Comparison of ENCODE assay signal across 8 cellular contexts in the genomic region with DNA sequence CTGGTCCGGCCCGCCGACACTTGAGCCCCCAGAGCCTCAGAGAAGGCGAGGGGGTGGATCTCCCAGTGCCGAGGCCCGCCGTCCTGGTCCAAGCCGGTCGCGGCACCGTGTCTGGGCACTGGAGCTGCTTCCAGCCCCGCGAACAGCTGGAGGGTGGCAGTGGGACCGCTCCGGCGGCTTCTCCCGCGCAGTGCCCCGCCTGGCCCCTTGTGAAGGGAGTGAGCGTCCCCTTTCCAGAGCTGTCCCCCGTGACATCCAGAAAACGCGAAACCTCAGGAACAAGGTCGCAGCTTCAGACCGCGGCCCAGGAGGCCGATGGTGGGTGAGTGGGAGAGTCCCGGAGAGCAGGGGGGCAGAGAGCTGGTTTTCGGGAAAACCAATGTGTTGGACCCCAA. TPM values are rescaled to one million over a fixed set of nuclear protein-coding genes. Genes with fewer than 3 reads are reported as not detected.
DNase-seq lines count a peak whose midpoint lies in the region; ATAC-seq, FAIRE-seq and TF ChIP-seq lines count a peak whose summit lies in the region.

No MANE protein-coding gene starts in this region.

- CTCF ChIA-PET in A549 (lab: Yijun Ruan, JAX) (interaction anchor here (0.7 to 13.4 kb wide), 9 partner anchors 25 to 788 kb away, joined by 3 to 211 read pairs (median 5); a partner anchor contains a TSS), WTC11 (lab: Charles Lee) (interaction anchor here (1.0 to 7.4 kb wide), 12 partner anchors 9 to 260 kb away, joined by 3 to 165 read pairs (median 16); a partner anchor contains a TSS)

- DNase-seq in A549 (ENCODE audit: low read depth in 1 of 2, low spot score in 1 of 2) (no peak), WTC11 (ENCODE audit: low spot score) (peak; percentile 49), left lobe of liver (ENCODE audit: low spot score) (no peak), upper lobe of left lung (peak; percentile 14 to 85), OCI-M2 (lab: John Stamatoyannopoulos, UW; ENCODE audit: unreplicated experiment) (no peak), HT-29 (ENCODE audit: low spot score) (no peak)

- TF ChIP-seq POLR2A in A549 (IDR thresholded peaks at IDR 0.05; ENCODE audit: low read length) = no peak
- TF ChIP-seq POLR2A in upper lobe of left lung (IDR thresholded peaks at IDR 0.05) = no peak

- H3K27ac ChIP-seq in A549 (peak overlapping the region in 1 of 2 experiments; percentile 10; a peak in 1 of 6 replicates), upper lobe of left lung (no peak overlapping the region)

- TF ChIP-seq CTCF in A549 (IDR thresholded peaks at IDR 0.05) = no peak
- no peak for TF ChIP-seq CTCF in WTC11 (IDR thresholded peaks at IDR 0.05)
- TF ChIP-seq CTCF in upper lobe of left lung (IDR thresholded peaks at IDR 0.05) = no peak

- H3K4me1 Mint-ChIP-seq in WTC11 = peaks cover 45% of the 10 kb centered on the region

- ATAC-seq in A549 = peak in 1 of 2 experiments; percentile 1; a peak in 2 of 6 replicates
- ATAC-seq in GM19438 (IDR thresholded peaks at IDR 0.05; ENCODE audit: low read depth, unreplicated experiment) = peak; percentile 2
- ATAC-seq in WTC11 = peak; percentile 0; the same call in 1 of the 2 replicates
- peak; percentile 10 for ATAC-seq in left lobe of liver
- ATAC-seq in upper lobe of left lung (ENCODE audit: low FRiP score in 2 of 2) = peak in 1 of 2 donors; percentile 22
- ATAC-seq in GM19452 (IDR thresholded peaks at IDR 0.05; ENCODE audit: unreplicated experiment) = no peak

- H3K4me3 Mint-ChIP-seq in WTC11 = peak overlapping the region; percentile 84

- H3K27ac Mint-ChIP-seq in WTC11 = no peak overlapping the region

- no peak for FAIRE-seq in A549 (lab: Jason Lieb, UNC)

- H3K36me3 ChIP-seq in upper lobe of left lung = no peaks in the 10 kb centered on the region

- H3K9me3 ChIP-seq in A549 = no peaks in the 10 kb centered on the region
- no peaks in the 10 kb centered on the region for H3K9me3 ChIP-seq in upper lobe of left lung

- no peak for TF ChIP-seq EP300 in A549 (IDR thresholded peaks at IDR 0.05)
- TF ChIP-seq EP300 in upper lobe of left lung (IDR thresholded peaks at IDR 0.05) = no peak

- POLR2A ChIA-PET in A549 (lab: Yijun Ruan, JAX) = no interaction called here
- POLR2A ChIA-PET in WTC11 (lab: Charles Lee) = interaction anchor here (0.8 to 3.0 kb wide), 6 partner anchors 10 to 260 kb away, joined by 3 to 30 read pairs (median 4); no protein-coding TSS in a partner anchor

- peak overlapping the region; percentile 48 for H3K4me3 ChIP-seq in A549
- peak overlapping the region in 3 of 4 donors; percentile 31 to 46 (median 42) for H3K4me3 ChIP-seq in upper lobe of left lung

- peak overlapping the region; percentile 99 for H3K4me2 ChIP-seq in A549

- H3K9me3 Mint-ChIP-seq in WTC11 = no peaks in the 10 kb centered on the region

- no peaks in the 10 kb centered on the region for H3K36me3 Mint-ChIP-seq in WTC11

- peaks cover 0 to 90% (median 55%) of the 10 kb centered on the region in 4 donors for H3K27me3 ChIP-seq in upper lobe of left lung

- H3K4me1 ChIP-seq in A549 (peaks cover 37% of the 10 kb centered on the region), upper lobe of left lung (peaks cover 50 to 59% (median 54%) of the 10 kb centered on the region in 4 donors)

- H3K27me3 Mint-ChIP-seq in WTC11 (ENCODE audit: low read depth) = peaks cover 55% of the 10 kb centered on the region

- TF ChIP-seq RAD21 in A549 (conservative IDR thresholded peaks at IDR 0.05 in 1 of 2, IDR thresholded peaks at IDR 0.05 in 1 of 2) = no peak

- 36% methylated on average over 28 of the region's 29 CpGs for WGBS in A549 (ENCODE audit: missing lambda C conversion rate)
- WGBS in upper lobe of left lung, 2 donors = 0 to 2% methylated on average over 1 to 29 of the region's 29 CpGs

TF ChIP-seq in A549, 52 proteins besides CTCF, POLR2A, EP300 and RAD21 (continues in another document):
- TF ChIP-seq ZFP36 (IDR thresholded peaks at IDR 0.05; ENCODE audit: borderline replicate concordance, partially characterized antibody) = no peak
- no peak for TF ChIP-seq BHLHE40 (IDR thresholded peaks at IDR 0.05; ENCODE audit: low read depth, low read length)
- TF ChIP-seq PHF8 (IDR thresholded peaks at IDR 0.05; ENCODE audit: borderline replicate concordance, low read depth) = no peak
- no peak for TF ChIP-seq FOXS1 (CRISPR knock-in tag; IDR thresholded peaks at IDR 0.05)
- no peak for TF ChIP-seq MAFK (IDR thresholded peaks at IDR 0.05; ENCODE audit: partially characterized antibody)
- no peak for TF ChIP-seq CHD4 (IDR thresholded peaks at IDR 0.05; ENCODE audit: borderline replicate concordance)
- TF ChIP-seq FOSB (CRISPR knock-in tag; IDR thresholded peaks at IDR 0.05) = no peak
- TF ChIP-seq HDAC2 (IDR thresholded peaks at IDR 0.05) = no peak
- peak; percentile 62; the same call in 1 of the 2 replicates for TF ChIP-seq CBX8 (IDR thresholded peaks at IDR 0.05)
- TF ChIP-seq, protein P1, sequence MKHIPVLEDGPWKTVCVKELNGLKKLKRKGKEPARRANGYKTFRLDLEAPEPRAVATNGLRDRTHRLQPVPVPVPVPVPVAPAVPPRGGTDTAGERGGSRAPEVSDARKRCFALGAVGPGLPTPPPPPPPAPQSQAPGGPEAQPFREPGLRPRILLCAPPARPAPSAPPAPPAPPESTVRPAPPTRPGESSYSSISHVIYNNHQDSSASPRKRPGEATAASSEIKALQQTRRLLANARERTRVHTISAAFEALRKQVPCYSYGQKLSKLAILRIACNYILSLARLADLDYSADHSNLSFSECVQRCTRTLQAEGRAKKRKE (CRISPR knock-in tag; IDR thresholded peaks at IDR 0.05; ENCODE audit: low read depth) = no peak

TF ChIP-seq in WTC11, 78 proteins besides CTCF, POLR2A, EP300 and RAD21:
- TF ChIP-seq CREM (CRISPR knock-in tag; IDR thresholded peaks at IDR 0.05) = no peak
- TF ChIP-seq JAZF1 (CRISPR knock-in tag; IDR thresholded peaks at IDR 0.05) = no peak
- TF ChIP-seq MYBL2 (CRISPR knock-in tag; IDR thresholded peaks at IDR 0.05) = no peak
- TF ChIP-seq ZNF263 (CRISPR knock-in tag; IDR thresholded peaks at IDR 0.05; ENCODE audit: low read depth) = no peak
- TF ChIP-seq NR3C1 (CRISPR knock-in tag; conservative IDR thresholded peaks at IDR 0.05; ENCODE audit: low read depth) = no peak
- TF ChIP-seq, protein P2, sequence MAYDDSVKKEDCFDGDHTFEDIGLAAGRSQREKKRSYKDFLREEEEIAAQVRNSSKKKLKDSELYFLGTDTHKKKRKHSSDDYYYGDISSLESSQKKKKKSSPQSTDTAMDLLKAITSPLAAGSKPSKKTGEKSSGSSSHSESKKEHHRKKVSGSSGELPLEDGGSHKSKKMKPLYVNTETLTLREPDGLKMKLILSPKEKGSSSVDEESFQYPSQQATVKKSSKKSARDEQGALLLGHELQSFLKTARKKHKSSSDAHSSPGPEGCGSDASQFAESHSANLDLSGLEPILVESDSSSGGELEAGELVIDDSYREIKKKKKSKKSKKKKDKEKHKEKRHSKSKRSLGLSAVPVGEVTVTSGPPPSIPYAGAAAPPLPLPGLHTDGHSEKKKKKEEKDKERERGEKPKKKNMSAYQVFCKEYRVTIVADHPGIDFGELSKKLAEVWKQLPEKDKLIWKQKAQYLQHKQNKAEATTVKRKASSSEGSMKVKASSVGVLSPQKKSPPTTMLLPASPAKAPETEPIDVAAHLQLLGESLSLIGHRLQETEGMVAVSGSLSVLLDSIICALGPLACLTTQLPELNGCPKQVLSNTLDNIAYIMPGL (CRISPR knock-in tag; IDR thresholded peaks at IDR 0.05) = 0 out of 2 replicates have a peak, but pooled peaks have one; percentile 20
- TF ChIP-seq, protein P3, sequence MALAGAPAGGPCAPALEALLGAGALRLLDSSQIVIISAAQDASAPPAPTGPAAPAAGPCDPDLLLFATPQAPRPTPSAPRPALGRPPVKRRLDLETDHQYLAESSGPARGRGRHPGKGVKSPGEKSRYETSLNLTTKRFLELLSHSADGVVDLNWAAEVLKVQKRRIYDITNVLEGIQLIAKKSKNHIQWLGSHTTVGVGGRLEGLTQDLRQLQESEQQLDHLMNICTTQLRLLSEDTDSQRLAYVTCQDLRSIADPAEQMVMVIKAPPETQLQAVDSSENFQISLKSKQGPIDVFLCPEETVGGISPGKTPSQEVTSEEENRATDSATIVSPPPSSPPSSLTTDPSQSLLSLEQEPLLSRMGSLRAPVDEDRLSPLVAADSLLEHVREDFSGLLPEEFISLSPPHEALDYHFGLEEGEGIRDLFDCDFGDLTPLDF (CRISPR knock-in tag; IDR thresholded peaks at IDR 0.05) = no peak
- no peak for TF ChIP-seq RELA (CRISPR knock-in tag; IDR thresholded peaks at IDR 0.05; ENCODE audit: borderline replicate concordance)

RNA-seq across cellular contexts. Expression of a gene that starts 0.6 kb away (rescaled TPM):
- polyA plus RNA-seq in A549 (2011; rRNA removed) (not detected in 2 replicates), A549 (2017; fragmentation: RNase III; extraction: RNeasy Plus Mini Kit Qiagen cat#74134 plus additional on column Dnase treatment) (0.05 TPM in 1 of 3 replicates, not detected in the others)
- 0.04 and 0.08 TPM in 2 replicates for polyA plus RNA-seq in A549 (2012; cell fraction: cytosol; rRNA removed)
- polyA plus RNA-seq in A549 (2012; cell fraction: nucleus; rRNA removed) = 0.04 TPM in 2 replicates
- polyA minus RNA-seq in A549 (2011; rRNA and poly(A)+ RNA removed) = not detected in 2 replicates
- total RNA-seq in WTC11 (2021) (3.6 to 4.4 TPM (median 3.8 TPM) in 3 replicates), left lobe of liver (0.20 TPM), upper lobe of left lung (not detected)
- 0.23 and 1.0 TPM in 2 replicates for total RNA-seq in HT-29 (2014; rRNA removed; shearing (Covaris generic))

RNA-seq across cellular contexts. Expression of a gene that starts 29.5 kb away (rescaled TPM):
- 88.5 and 99.3 TPM in 2 replicates for polyA plus RNA-seq in A549 (2011; rRNA removed)
- polyA plus RNA-seq in A549 (2012; cell fraction: cytosol; rRNA removed) = 128 and 139 TPM in 2 replicates
- polyA plus RNA-seq in A549 (2012; cell fraction: nucleus; rRNA removed) = 81.5 and 86.8 TPM in 2 replicates
- polyA plus RNA-seq in A549 (2017; fragmentation: RNase III; extraction: RNeasy Plus Mini Kit Qiagen cat#74134 plus additional on column Dnase treatment) = 118 to 141 TPM (median 138 TPM) in 3 replicates
- 50.9 and 53.4 TPM in 2 replicates for polyA minus RNA-seq in A549 (2011; rRNA and poly(A)+ RNA removed)
- 9.4 to 13.2 TPM (median 13.0 TPM) in 3 replicates for total RNA-seq in WTC11 (2021)
- total RNA-seq in left lobe of liver = 64.5 TPM
- total RNA-seq in upper lobe of left lung = 10 to 100 TPM; 26.2 to 49.2 (median 34.2) TPM
- total RNA-seq in HT-29 (2014; rRNA removed; shearing (Covaris generic)) = 77.8 and 86.8 TPM in 2 replicates

Comparison
In these comparisons a context has a peak if more than half of its experiments do, and no peak if none do; other contexts are left out.
1. DNase-seq: peak in WTC11 (single experiment) and upper lobe of left lung (2 of 2); none in A549 (0 of 2), left lobe of liver (single experiment), OCI-M2 (single experiment) and HT-29 (single experiment).